Comparison of ENCODE assay signal across 17 cellular contexts in the genomic region with DNA sequence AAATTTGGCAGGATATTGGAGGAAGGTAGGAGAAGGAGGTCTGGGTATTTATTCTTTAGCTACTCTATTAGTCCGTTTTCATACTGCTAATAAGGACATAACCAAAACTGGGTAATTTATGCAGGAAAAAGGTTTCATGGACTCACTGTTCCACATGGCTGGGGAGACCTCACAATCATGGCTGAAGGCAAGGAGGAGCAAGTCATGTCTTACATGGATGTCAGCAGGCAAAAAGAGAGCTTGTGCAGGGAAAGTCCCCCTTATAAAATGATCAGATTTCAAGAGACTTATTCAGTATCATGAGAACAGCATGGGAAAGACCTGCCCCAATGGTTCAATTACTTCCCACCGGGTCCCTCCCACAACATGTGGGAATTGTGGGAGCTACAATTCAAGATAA. TPM values are rescaled to one million over a fixed set of nuclear protein-coding genes. Genes with fewer than 3 reads are reported as not detected.
DNase-seq lines count a peak whose midpoint lies in the region; ATAC-seq and TF ChIP-seq lines count a peak whose summit lies in the region.
"Had no signal": no experiment of that assay in that cellular context is flagged by ENCODE, and none has a peak within 500 bp of the region (broad histone marks: within the 10 kb centered on the region; RNA-seq: fewer than 3 reads in every experiment).

No MANE protein-coding gene starts in this region.

- intact Hi-C loops in dorsolateral prefrontal cortex (cut with DNase I): no loop called here

- no peak for TF ChIP-seq CTCF in dorsolateral prefrontal cortex (IDR thresholded peaks at IDR 0.05 in 54 of 56, conservative IDR thresholded peaks at IDR 0.05 in 2 of 56; ENCODE audit: low read depth in 1 of 56, partially characterized antibody in 56 of 56)

- H3K9ac ChIP-seq in adipocyte (ENCODE audit: low read length): peak overlapping the region; percentile 5

- no peaks in the 10 kb centered on the region for H3K36me3 ChIP-seq in adipocyte (ENCODE audit: control insufficient read depth, insufficient read depth, low read length, severe bottlenecking)
- peaks cover 0 to 4% of the 10 kb centered on the region in 2 donors for H3K36me3 ChIP-seq in muscle layer of duodenum (ENCODE audit: control insufficient read depth in 1 of 2, insufficient read depth in 2 of 2, low read length in 2 of 2)
- H3K36me3 ChIP-seq: tibial nerve had no signal

- DNase-seq in adipocyte (ENCODE audit: low read depth): no peak
- no peak for DNase-seq in dorsolateral prefrontal cortex
- DNase-seq in NCI-H2196 (lab: John Stamatoyannopoulos, UW; ENCODE audit: unreplicated experiment): no peak
- DNase-seq in NK-92 treated with Interleukin-12 subunit alpha and Interleukin-12 subunit beta, amount 100 ng/mL, for 24 hours (lab: John Stamatoyannopoulos, UW): no peak
- DNase-seq: activated CD4-positive, alpha-beta T cell treated with anti-CD3 and anti-CD28 coated beads for 4 hours; head of caudate nucleus; KG1; mesendoderm; NCI-H1048; NCI-H2081 treated with DMSO at 0.1 percent for 48 hours; stimulated activated CD4-positive, alpha-beta T cell treated with anti-CD3 and anti-CD28 coated beads, Interleukin-15, amount 100 ng/mL, for 24 hours had no signal

- H3K4me3 ChIP-seq in adipocyte (ENCODE audit: low read length) (no peak overlapping the region), dorsolateral prefrontal cortex (no peak overlapping the region), muscle layer of duodenum (ENCODE audit: low read depth in 1 of 2, low read length in 2 of 2) (no peak overlapping the region)
- H3K4me3 ChIP-seq: tibial nerve had no signal

- H3K9me3 ChIP-seq in adipocyte (ENCODE audit: control insufficient read depth, low read length) (no peaks in the 10 kb centered on the region), muscle layer of duodenum (ENCODE audit: control insufficient read depth in 1 of 2, low read length in 2 of 2) (no peaks in the 10 kb centered on the region)
- H3K9me3 ChIP-seq: tibial nerve had no signal

- H3K27ac ChIP-seq in dorsolateral prefrontal cortex (peak overlapping the region in 31 of 59 donors; percentile 36 to 87 (median 69)), muscle layer of duodenum (ENCODE audit: low read length) (peak overlapping the region; percentile 85), temporal lobe (ENCODE audit: low read depth, low read length) (peak overlapping the region; percentile 36)
- H3K27ac ChIP-seq: RWPE1 had no signal

- no peak for ATAC-seq in HG02763 (IDR thresholded peaks at IDR 0.05; ENCODE audit: unreplicated experiment)
- no peak for ATAC-seq in HG02870 (IDR thresholded peaks at IDR 0.05; ENCODE audit: unreplicated experiment)

- H3K27me3 ChIP-seq in adipocyte (replicated peaks; ENCODE audit: control insufficient read depth, insufficient read depth, low read length): no peaks in the 10 kb centered on the region
- H3K27me3 ChIP-seq in dorsolateral prefrontal cortex: no peaks in the 10 kb centered on the region
- no peaks in the 10 kb centered on the region for H3K27me3 ChIP-seq in muscle layer of duodenum (ENCODE audit: low read depth, low read length)
- H3K27me3 ChIP-seq: tibial nerve had no signal

- H3K4me1 ChIP-seq in adipocyte (ENCODE audit: control insufficient read depth, insufficient read depth, low read length) (peaks cover 46% of the 10 kb centered on the region), muscle layer of duodenum (ENCODE audit: control insufficient read depth in 1 of 2, insufficient read depth in 2 of 2, low read length in 2 of 2) (peaks cover 0 to 46% of the 10 kb centered on the region in 2 donors)

RNA-seq across cellular contexts. Expression of a gene that starts 1.9 kb away (rescaled TPM):
- 10 to 100 TPM in 1 of 120 experiments, 1 to 10 TPM in 55, under 1 TPM in 62, not detected in 2; 0.17 to 11.8 (median 0.94) TPM for total RNA-seq in dorsolateral prefrontal cortex
- total RNA-seq in temporal lobe: under 0.01 TPM

RNA-seq across cellular contexts. Expression of a gene that starts 21.2 kb away (rescaled TPM):
- total RNA-seq in dorsolateral prefrontal cortex (10 to 100 TPM in 114 of 120 experiments, 1 to 10 TPM in 6; 5.9 to 24.0 (median 14.6) TPM), temporal lobe (2.7 TPM)
